Comparison of ENCODE assay signal across 34 cellular contexts in the genomic region with DNA sequence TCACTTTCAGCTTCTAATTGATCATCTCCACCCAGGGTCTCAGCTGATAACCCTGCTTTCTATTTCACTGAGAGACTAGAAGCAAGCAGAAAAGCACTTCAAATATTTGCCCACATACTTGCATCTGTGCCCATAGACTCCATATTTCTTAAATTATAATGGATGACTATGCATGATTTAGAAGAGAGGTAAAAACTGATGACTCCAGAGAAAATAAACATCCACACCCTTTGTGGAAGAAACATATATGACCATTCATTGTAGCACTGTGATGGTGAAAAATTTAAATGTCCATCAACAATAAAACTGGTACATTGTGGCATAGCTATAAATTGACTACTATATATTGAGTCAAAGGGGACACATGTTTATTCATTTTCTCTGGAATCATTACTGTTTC.
"Had no signal": no experiment of that assay in that cellular context is flagged by ENCODE, and none has a peak within 500 bp of the region (broad histone marks: within the 10 kb centered on the region; RNA-seq: fewer than 3 reads in every experiment).

No MANE protein-coding gene starts in this region.

- H3K27me3 ChIP-seq: adrenal gland, ascending aorta, body of pancreas, brain microvascular endothelial cell, cardiac muscle cell had no signal

- H3K4me3 ChIP-seq: adrenal gland, ascending aorta, body of pancreas, breast epithelium, cardiac muscle cell had no signal

- H3K4me1 ChIP-seq: adrenal gland, ascending aorta, body of pancreas, breast epithelium had no signal

- H3K9me3 ChIP-seq: adrenal gland, ascending aorta, body of pancreas, breast epithelium had no signal

- H3K36me3 ChIP-seq: adrenal gland, ascending aorta, brain microvascular endothelial cell, breast epithelium, cardiac muscle cell had no signal

- FAIRE-seq: astrocyte, bronchial epithelial cell had no signal

- DNase-seq: activated effector memory CD4-positive, alpha-beta T cell treated with anti-CD3 and anti-CD28 coated beads, Interleukin-2, amount 50 U/mL, for 16 hours; activated effector memory CD4-positive, alpha-beta T cell treated with Interleukin-2 at 50 U/mL for 16 hours; activated gamma-delta T cell; activated gamma-delta T cell treated with Interleukin-2 at 50 U/mL for 16 hours; activated naive CD4-positive, alpha-beta T cell; activated naive CD4-positive, alpha-beta T cell treated with anti-CD3 and anti-CD28 coated beads for 36 hours; activated naive CD4-positive, alpha-beta T cell treated with anti-CD3 and anti-CD28 coated beads, Interleukin-2, amount 10 ng/mL, durations not matched to agents 7 days and 5 days; activated naive CD4-positive, alpha-beta T cell treated with anti-CD3 and anti-CD28 coated beads, Interleukin-2, amount 50 U/mL, for 16 hours; activated naive CD4-positive, alpha-beta T cell treated with Interleukin-2 at 50 U/mL for 16 hours; activated naive CD8-positive, alpha-beta T cell treated with anti-CD3 and anti-CD28 coated beads for 36 hours; activated naive CD8-positive, alpha-beta T cell treated with anti-CD3 and anti-CD28 coated beads, Interleukin-2, amount 10 ng/mL, durations not matched to agents 7 days and 5 days; activated naive CD8-positive, alpha-beta T cell treated with anti-CD3 and anti-CD28 coated beads, Interleukin-2, amount 50 U/mL, for 24 hours; activated T-cell treated with anti-CD3 and anti-CD28 coated beads, Interleukin-2, amount 50 U/mL, for 1 hour; activated T-cell treated with anti-CD3 and anti-CD28 coated beads, Interleukin-2, amount 50 U/mL, for 24 hours; activated T-cell treated with anti-CD3 and anti-CD28 coated beads, Interleukin-2, amount 50 U/mL, for 4 hours; activated T-cell treated with anti-CD3 and anti-CD28 coated beads, Interleukin-2, amount 50 U/mL, for 48 hours; activated T-cell treated with anti-CD3 and anti-CD28 coated beads, Interleukin-2, amount 50 U/mL, for 72 hours; adrenal gland; amniotic stem cell; amygdala; anterior cingulate cortex; aorta; body of pancreas; brain microvascular endothelial cell; caudate nucleus; central memory CD4-positive, alpha-beta T cell; cerebellar nuclear complex had no signal

- ATAC-seq: activated naive CD4-positive, alpha-beta T cell treated with anti-CD3 and anti-CD28 coated beads, Interleukin-2, amount 50 U/mL, for 72 hours; activated naive CD8-positive, alpha-beta T cell treated with anti-CD3 and anti-CD28 coated beads, Interleukin-2, amount 50 U/mL, for 24 hours; activated T-cell treated with anti-CD3 and anti-CD28 coated beads, Interleukin-2, amount 50 U/mL, for 4 hours; activated T-cell treated with anti-CD3 and anti-CD28 coated beads, Interleukin-2, amount 50 U/mL, for 72 hours; activated T-helper 17 cell treated with anti-CD3 and anti-CD28 coated beads, Interleukin-2, amount 50 U/mL, for 72 hours; body of pancreas had no signal

- H3K27ac ChIP-seq: adrenal gland, ascending aorta, body of pancreas, brain microvascular endothelial cell, breast epithelium, cardiac muscle cell had no signal
